10 cellular contexts compared by ENCODE assay signal in the genomic region with DNA sequence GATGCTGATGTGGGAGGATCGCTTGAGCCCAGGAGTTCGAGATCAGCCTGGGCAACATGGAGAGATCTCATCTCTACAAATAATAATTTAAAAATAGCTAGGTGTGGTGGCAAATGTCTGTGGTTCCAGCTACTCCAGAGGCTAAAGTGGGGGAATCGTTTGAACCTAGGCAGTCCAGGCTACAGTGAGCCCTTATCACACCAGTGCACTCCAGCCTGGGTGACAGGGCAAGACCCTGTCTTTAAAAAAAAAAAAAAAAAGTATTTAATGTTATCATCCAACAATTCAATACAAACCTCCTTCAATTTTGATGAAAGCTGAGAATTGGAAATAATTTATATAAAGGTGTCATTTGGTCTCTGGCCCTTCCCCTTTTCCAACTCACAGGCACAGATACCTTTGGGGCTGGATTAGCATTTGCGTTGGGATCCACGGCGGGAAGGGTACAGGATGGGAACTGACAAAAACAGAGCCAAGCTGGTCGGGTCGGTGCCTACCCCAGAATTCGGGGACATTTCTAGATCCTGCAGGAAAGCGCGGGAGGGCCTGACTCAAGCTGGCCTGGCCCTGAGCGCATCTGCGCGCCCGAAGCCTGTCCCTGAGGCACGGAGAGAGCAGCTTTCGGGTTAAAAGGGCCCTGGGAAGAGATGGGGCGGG. TPM values are rescaled to one million over a fixed set of nuclear protein-coding genes. Genes with fewer than 3 reads are reported as not detected.
DNase-seq lines count a peak whose midpoint lies in the region; ATAC-seq, FAIRE-seq and TF ChIP-seq lines count a peak whose summit lies in the region.
"Had no signal": no experiment of that assay in that cellular context is flagged by ENCODE, and none has a peak within 500 bp of the region (broad histone marks: within the 10 kb centered on the region; RNA-seq: fewer than 3 reads in every experiment).

No MANE protein-coding gene starts in this region.

- intact Hi-C loops in esophagus muscularis mucosa (cut with DNase I) (loop anchor here (5.0 kb wide), 1 partner anchor 102 kb away; the partner anchor contains the start of gene CYB561), ovary (cut with DNase I) (loop anchor here in 1 of 4 donors (10.0 kb wide), 1 partner anchor 65 kb away; no protein-coding TSS in a partner anchor)

- ATAC-seq in GM18508 (IDR thresholded peaks at IDR 0.05; ENCODE audit: insufficient read depth, unreplicated experiment) (peak; percentile 5), HG02610 (IDR thresholded peaks at IDR 0.05; ENCODE audit: unreplicated experiment) (peak; percentile 16)

- H3K4me3 ChIP-seq in SJSA1 (peak overlapping the region; percentile 85), esophagus muscularis mucosa (peak overlapping the region; percentile 87 to 99 (median 96)), ovary (peak overlapping the region; percentile 55)

- no peak for TF ChIP-seq POLR2A in esophagus muscularis mucosa (IDR thresholded peaks at IDR 0.05; ENCODE audit: low read depth)
- TF ChIP-seq POLR2A in ovary (IDR thresholded peaks at IDR 0.05) = no peak

- H3K27me3 ChIP-seq in SJSA1 (replicated peaks) (no peaks in the 10 kb centered on the region), esophagus muscularis mucosa (no peaks in the 10 kb centered on the region), ovary (no peaks in the 10 kb centered on the region)

- whole genome bisulfite sequencing in esophagus muscularis mucosa = 16% methylated on average over 18 of the region's 18 CpGs
- 23 to 24% (median 23%) methylated on average over 18 of the region's 18 CpGs for WGBS in ovary, 3 donors

- H3K36me3 ChIP-seq in SJSA1 (peaks cover 31% of the 10 kb centered on the region), esophagus muscularis mucosa (no peaks in the 10 kb centered on the region), ovary (no peaks in the 10 kb centered on the region)

- TF ChIP-seq EP300 in esophagus muscularis mucosa (IDR thresholded peaks at IDR 0.05) (no peak), ovary (IDR thresholded peaks at IDR 0.05) (no peak)

- no peaks in the 10 kb centered on the region for H3K9me3 ChIP-seq in SJSA1 (replicated peaks)
- no peaks in the 10 kb centered on the region for H3K9me3 ChIP-seq in esophagus muscularis mucosa
- no peaks in the 10 kb centered on the region for H3K9me3 ChIP-seq in ovary

- FAIRE-seq in urothelium cell line (lab: Jason Lieb, UNC) = no peak

- H3K4me1 ChIP-seq in SJSA1 (replicated peaks) (peaks cover 18% of the 10 kb centered on the region), esophagus muscularis mucosa (peaks cover 22 to 47% (median 44%) of the 10 kb centered on the region in 4 donors), ovary (ENCODE audit: insufficient read depth) (peaks cover 7% of the 10 kb centered on the region)

- in situ Hi-C loops in GM13977 (cut with MboI; ENCODE audit: low pct_unique_long_range_greater_than_20kb, low sequenced_read_pairs, unreplicated experiment) = no loop called here

- DNase-seq in SJSA1 (ENCODE audit: low read depth in 1 of 2, low spot score in 2 of 2) = peak in 1 of 2 experiments; percentile 47
- DNase-seq in esophagus muscularis mucosa (ENCODE audit: extremely low spot score) = no peak
- DNase-seq in ovary = no peak
- DNase-seq in GM13977 (ENCODE audit: low spot score) = no peak
- no peak for DNase-seq in urothelium cell line (ENCODE audit: low spot score)
- DNase-seq in stimulated activated CD4-positive, alpha-beta T cell treated with anti-CD3 and anti-CD28 coated beads, Interleukin-2, amount 100 ng/mL, for 48 hours = no peak

- TF ChIP-seq CTCF in esophagus muscularis mucosa (IDR thresholded peaks at IDR 0.05) = no peak
- no peak for TF ChIP-seq CTCF in ovary (IDR thresholded peaks at IDR 0.05)
- no peak for TF ChIP-seq CTCF in GM13977 (IDR thresholded peaks at IDR 0.05; ENCODE audit: extremely low read depth, insufficient read depth, missing control alignments)

- peak overlapping the region; percentile 87 for H3K27ac ChIP-seq in SJSA1
- H3K27ac ChIP-seq in esophagus muscularis mucosa (replicated peaks in 1 of 4) = peak overlapping the region; percentile 87 to 92 (median 90)
- peak overlapping the region; percentile 51 to 85 for H3K27ac ChIP-seq in ovary

RNA-seq across cellular contexts. Expression of gene DCAF7, which starts 0.9 kb away (rescaled TPM):
- 60.4 and 68.5 TPM in 2 replicates for total RNA-seq in SJSA1 (2014; rRNA removed; shearing (Covaris generic))
- total RNA-seq in esophagus muscularis mucosa = 10 to 100 TPM; 24.9 to 45.2 (median 34.2) TPM
- 10 to 100 TPM; 14.9 to 56.6 (median 49.7) TPM for total RNA-seq in ovary
- polyA plus RNA-seq in ovary = 10 to 100 TPM; 16.6 to 62.5 TPM

RNA-seq across cellular contexts. Expression of gene KCNH6, which starts 26.3 kb away (rescaled TPM):
- not detected in 2 replicates for total RNA-seq in SJSA1 (2014; rRNA removed; shearing (Covaris generic))
- not detected for total RNA-seq in esophagus muscularis mucosa
- total RNA-seq in ovary = under 1 TPM in 1 of 7 donors, not detected in 6; 0.36 TPM
- polyA plus RNA-seq in ovary = not detected
- total RNA-seq: activated CD8-positive, alpha-beta memory T cell treated with anti-CD3 and anti-CD28 coated beads for 36 hours; subcutaneous adipose tissue had no signal

RNA-seq across cellular contexts. Expression of gene TACO1, which starts 51.3 kb away (rescaled TPM):
- total RNA-seq in SJSA1 (2014; rRNA removed; shearing (Covaris generic)) = 23.7 and 30.6 TPM in 2 replicates
- total RNA-seq in esophagus muscularis mucosa (10 to 100 TPM in 3 of 4 donors, 1 to 10 TPM in 1; 9.4 to 35.0 (median 14.8) TPM), ovary (10 to 100 TPM in 6 of 7 donors, 1 to 10 TPM in 1; 7.4 to 17.7 (median 12.5) TPM)
- polyA plus RNA-seq in ovary = 10 to 100 TPM; 13.2 to 24.9 TPM
